ENCODE assay signal across 1 cellular context in genomic region chr6:113586413-113586812, GRCh38.
TF ChIP-seq lines count a peak whose summit lies in the region.

No MANE protein-coding gene starts in this region.

TF ChIP-seq in H1, 55 proteins besides CTCF, POLR2A, EP300 and RAD21:
- no peak for TF ChIP-seq POLR2AphosphoS5 (IDR thresholded peaks at IDR 0.05; ENCODE audit: low read depth, low read length)
- no peak for TF ChIP-seq ASH2L (IDR thresholded peaks at IDR 0.05; ENCODE audit: low read length)
- TF ChIP-seq SIRT6 (IDR thresholded peaks at IDR 0.05; ENCODE audit: low read length), result no peak
- TF ChIP-seq RXRA (IDR thresholded peaks at IDR 0.05; ENCODE audit: insufficient read depth, low read depth, low read length), result no peak
- TF ChIP-seq CTBP2 (IDR thresholded peaks at IDR 0.05; ENCODE audit: borderline replicate concordance, insufficient read depth, insufficient read length, low read length), result no peak
- no peak for TF ChIP-seq MAX (IDR thresholded peaks at IDR 0.05)
- no peak for TF ChIP-seq FOSL1 (IDR thresholded peaks at IDR 0.05; ENCODE audit: insufficient read depth, low read depth, low read length)
- no peak for TF ChIP-seq SP1 (IDR thresholded peaks at IDR 0.05; ENCODE audit: low read depth, low read length)
- TF ChIP-seq NANOG (IDR thresholded peaks at IDR 0.05; ENCODE audit: insufficient read depth, low read depth, low read length, poor library complexity, severe bottlenecking), result no peak
- no peak for TF ChIP-seq RNF2 (IDR thresholded peaks at IDR 0.05; ENCODE audit: borderline replicate concordance, low read depth, low read length, missing control alignments, poor library complexity, severe bottlenecking)
- TF ChIP-seq CBX5 (IDR thresholded peaks at IDR 0.05; ENCODE audit: low read depth, low read length), result no peak
- no peak for TF ChIP-seq TBP (IDR thresholded peaks at IDR 0.05; ENCODE audit: low read depth, low read length)
- TF ChIP-seq BRCA1 (IDR thresholded peaks at IDR 0.05; ENCODE audit: low read depth, low read length), result no peak
